Comparison of ENCODE assay signal across 18 cellular contexts in genomic region chr1:70044832-70045231, GRCh38.
DNase-seq lines count a peak whose midpoint lies in the region; ATAC-seq and TF ChIP-seq lines count a peak whose summit lies in the region.
"Had no signal": no experiment of that assay in that cellular context is flagged by ENCODE, and none has a peak within 500 bp of the region (broad histone marks: within the 10 kb centered on the region; RNA-seq: fewer than 3 reads in every experiment).

No MANE protein-coding gene starts in this region.

- TF ChIP-seq CTCF in foreskin fibroblast (IDR thresholded peaks at IDR 0.05; ENCODE audit: low read depth, low read length): no peak
- no peak for TF ChIP-seq CTCF in CD14-positive monocyte (IDR thresholded peaks at IDR 0.05)

- DNase-seq in GM04504 (ENCODE audit: low read depth) (peak; percentile 39), amniotic epithelial cell (ENCODE audit: low read depth) (peak; percentile 58), foreskin fibroblast (peak; percentile 55 to 79), smooth muscle cell of the brain vasculature (ENCODE audit: low read depth, low spot score) (peak; percentile 28), CD14-positive monocyte (ENCODE audit: low spot score) (no peak)
- no peak for DNase-seq in activated CD4-positive, alpha-beta memory T cell treated with anti-CD3 and anti-CD28 coated beads for 36 hours
- DNase-seq: activated CD8-positive, alpha-beta T cell treated with anti-CD3 and anti-CD28 coated beads, Interleukin-2, amount 10 ng/mL, durations not matched to agents 7 days and 5 days; activated effector memory CD4-positive, alpha-beta T cell treated with Interleukin-2 at 50 U/mL for 16 hours; immature natural killer cell; KG1; NCI-H1694 treated with DMSO at 0.1 percent for 48 hours; NCI-H526; RPMI8226; sigmoid colon; T-helper 9 cell had no signal

- H3K36me3 Mint-ChIP-seq in CD14-positive monocyte: no peaks in the 10 kb centered on the region
- H3K36me3 Mint-ChIP-seq in activated CD4-positive, alpha-beta memory T cell treated with anti-CD3 and anti-CD28 coated beads for 36 hours: no peaks in the 10 kb centered on the region
- H3K36me3 Mint-ChIP-seq: immature natural killer cell had no signal

- no peak overlapping the region for H3K27ac Mint-ChIP-seq in CD14-positive monocyte
- H3K27ac Mint-ChIP-seq in activated CD4-positive, alpha-beta memory T cell treated with anti-CD3 and anti-CD28 coated beads for 36 hours: no peak overlapping the region
- H3K27ac Mint-ChIP-seq: activated CD8-positive, alpha-beta T cell treated with anti-CD3 and anti-CD28 coated beads, Interleukin-2, amount 10 ng/mL, durations not matched to agents 7 days and 5 days; immature natural killer cell had no signal

- intact Hi-C loops in CD14-positive monocyte (cut with micrococcal nuclease): no loop called here
- intact Hi-C loops in activated CD4-positive, alpha-beta memory T cell treated with anti-CD3 and anti-CD28 coated beads for 36 hours (cut with micrococcal nuclease): no loop called here

- no peak for ATAC-seq in GM21423 (IDR thresholded peaks at IDR 0.05; ENCODE audit: unreplicated experiment)
- ATAC-seq: activated CD8-positive, alpha-beta T cell treated with anti-CD3 and anti-CD28 coated beads, Interleukin-2, amount 10 ng/mL, durations not matched to agents 7 days and 5 days had no signal

- no peaks in the 10 kb centered on the region for H3K4me1 Mint-ChIP-seq in CD14-positive monocyte
- no peaks in the 10 kb centered on the region for H3K4me1 Mint-ChIP-seq in activated CD4-positive, alpha-beta memory T cell treated with anti-CD3 and anti-CD28 coated beads for 36 hours (ENCODE audit: low read depth)
- H3K4me1 Mint-ChIP-seq: immature natural killer cell had no signal

- POLR2A ChIA-PET in activated CD4-positive, alpha-beta memory T cell treated with anti-CD3 and anti-CD28 coated beads for 36 hours (lab: Charles Lee): no interaction called here

- CTCF ChIA-PET in activated CD4-positive, alpha-beta memory T cell treated with anti-CD3 and anti-CD28 coated beads for 36 hours (lab: Charles Lee): no interaction called here

- H3K4me3 Mint-ChIP-seq in CD14-positive monocyte: no peak overlapping the region
- no peak overlapping the region for H3K4me3 Mint-ChIP-seq in activated CD4-positive, alpha-beta memory T cell treated with anti-CD3 and anti-CD28 coated beads for 36 hours
- H3K4me3 Mint-ChIP-seq: activated CD8-positive, alpha-beta T cell treated with anti-CD3 and anti-CD28 coated beads, Interleukin-2, amount 10 ng/mL, durations not matched to agents 7 days and 5 days; immature natural killer cell had no signal

- no peaks in the 10 kb centered on the region for H3K27me3 Mint-ChIP-seq in CD14-positive monocyte (ENCODE audit: low read depth in 3 of 3)
- H3K27me3 Mint-ChIP-seq in activated CD4-positive, alpha-beta memory T cell treated with anti-CD3 and anti-CD28 coated beads for 36 hours: no peaks in the 10 kb centered on the region

- H3K9me3 Mint-ChIP-seq in CD14-positive monocyte: peaks cover 0 to 4% (median 0%) of the 10 kb centered on the region in 7 donors
- H3K9me3 Mint-ChIP-seq in activated CD4-positive, alpha-beta memory T cell treated with anti-CD3 and anti-CD28 coated beads for 36 hours: no peaks in the 10 kb centered on the region

- H3K4me3 ChIP-seq in foreskin fibroblast (ENCODE audit: low read depth in 1 of 2, low read length in 2 of 2): no peak overlapping the region
- H3K4me3 ChIP-seq: cardiac muscle cell, sigmoid colon, suprapubic skin had no signal

Comparison
In these comparisons a context has a peak if more than half of its experiments do, and no peak if none do; other contexts are left out.
1. DNase-seq: peak in GM04504 (single experiment), amniotic epithelial cell (single experiment), foreskin fibroblast (2 of 2) and smooth muscle cell of the brain vasculature (single experiment); none in CD14-positive monocyte (single experiment) and activated CD4-positive, alpha-beta memory T cell treated with anti-CD3 and anti-CD28 coated beads for 36 hours (single experiment).